ENCODE assay signal across 9 cellular contexts in genomic region chr9:128115187-128116103, GRCh38. TPM values are rescaled to one million over a fixed set of nuclear protein-coding genes. Genes with fewer than 3 reads are reported as not detected.
DNase-seq lines count a peak whose midpoint lies in the region; ATAC-seq and TF ChIP-seq lines count a peak whose summit lies in the region.
"Had no signal": no experiment of that assay in that cellular context is flagged by ENCODE, and none has a peak within 500 bp of the region (broad histone marks: within the 10 kb centered on the region; RNA-seq: fewer than 3 reads in every experiment).

No MANE protein-coding gene starts in this region.

- 94% methylated on average over 26 of the region's 26 CpGs for WGBS in mesenchymal stem cell
- 95% methylated on average over 18 of the region's 26 CpGs for WGBS in mammary epithelial cell (ENCODE audit: low coverage, missing lambda C conversion rate)

- H3K23ac ChIP-seq in mesenchymal stem cell (ENCODE audit: low read length in 2 of 2) = no peak overlapping the region

- H3K4me2 ChIP-seq in mesenchymal stem cell (ENCODE audit: low read length, poor library complexity, severe bottlenecking) (no peak overlapping the region), mammary epithelial cell (ENCODE audit: insufficient read depth, low read depth, low read length) (no peak overlapping the region)

- BruUV-seq in mammary epithelial cell (replicated peaks; lab: Mats Ljungman, UMichigan) = no TSS peak

- H2BK15ac ChIP-seq in mesenchymal stem cell (ENCODE audit: low read depth, poor library complexity, severe bottlenecking) = no peak overlapping the region

- H3K4me3 Mint-ChIP-seq in activated T-helper 17 cell treated with anti-CD3 and anti-CD28 coated beads, Interleukin-2, amount 50 U/mL, for 72 hours = no peak overlapping the region

- no peak overlapping the region for H3K27ac Mint-ChIP-seq in activated T-helper 17 cell treated with anti-CD3 and anti-CD28 coated beads, Interleukin-2, amount 50 U/mL, for 72 hours

- H3K9ac ChIP-seq in mesenchymal stem cell (ENCODE audit: low read length) (no peak overlapping the region), mammary epithelial cell (ENCODE audit: insufficient read depth, low read length) (no peak overlapping the region)

- no peak overlapping the region for H3K27ac ChIP-seq in mesenchymal stem cell (ENCODE audit: low read length, poor library complexity, severe bottlenecking)
- H3K27ac ChIP-seq in mammary epithelial cell (ENCODE audit: insufficient read depth, low read depth, low read length) = no peak overlapping the region

- H2BK12ac ChIP-seq in mesenchymal stem cell (ENCODE audit: low read length in 2 of 2) = no peak overlapping the region

- no peaks in the 10 kb centered on the region for H3K9me3 ChIP-seq in mesenchymal stem cell (ENCODE audit: control insufficient read depth, low read length)
- no peaks in the 10 kb centered on the region for H3K9me3 ChIP-seq in mammary epithelial cell (replicated peaks; ENCODE audit: insufficient read depth, low read length)

- dilution Hi-C loops in mammary epithelial cell (cut with HindIII; ENCODE audit: low sequenced_read_pairs) = no loop called here

- no peak overlapping the region for H2AK5ac ChIP-seq in mesenchymal stem cell (ENCODE audit: low read length, severe bottlenecking)

- H3K27me3 Mint-ChIP-seq in activated T-helper 17 cell treated with anti-CD3 and anti-CD28 coated beads, Interleukin-2, amount 50 U/mL, for 72 hours = no peaks in the 10 kb centered on the region

- in situ Hi-C loops in mammary epithelial cell (cut with MboI; ENCODE audit: low sequenced_read_pairs in 2 of 2) = no loop called here

- H2BK5ac ChIP-seq in mesenchymal stem cell (ENCODE audit: low read depth, low read length, poor library complexity, severe bottlenecking) = no peak overlapping the region

- intact Hi-C loops in mammary epithelial cell (cut with micrococcal nuclease) = loop anchor here (5.0 kb wide), 2 partner anchors 63 to 243 kb away; no protein-coding TSS in a partner anchor

- H2BK120ac ChIP-seq in mesenchymal stem cell (ENCODE audit: low read depth, low read length) = no peak overlapping the region

- H3K9me3 Mint-ChIP-seq in activated T-helper 17 cell treated with anti-CD3 and anti-CD28 coated beads, Interleukin-2, amount 50 U/mL, for 72 hours = no peaks in the 10 kb centered on the region

- DNase-seq in stimulated activated CD4-positive, alpha-beta T cell treated with anti-CD3 and anti-CD28 coated beads, Interleukin-15, amount 100 ng/mL, for 24 hours = peak; percentile 26
- no peak for DNase-seq in stimulated activated CD4-positive, alpha-beta T cell treated with anti-CD3 and anti-CD28 coated beads, Interleukin-4, amount 100 ng/mL, for 4 hours
- DNase-seq in mesenchymal stem cell = no peak
- DNase-seq in midbrain (lab: John Stamatoyannopoulos, UW) = no peak
- DNase-seq in mammary epithelial cell = no peak
- DNase-seq: activated CD4-positive, alpha-beta T cell treated with anti-CD3 and anti-CD28 coated beads, Interleukin-2, amount 50 U/mL, for 1 hour had no signal

- H3K36me3 ChIP-seq in mesenchymal stem cell (ENCODE audit: control insufficient read depth in 1 of 2, insufficient read depth in 2 of 2, low read depth in 1 of 2, low read length in 2 of 2) (peaks cover 3 to 42% of the 10 kb centered on the region in 2 experiments), mammary epithelial cell (ENCODE audit: insufficient read depth, low read length) (no peaks in the 10 kb centered on the region)

- H2AFZ ChIP-seq in mesenchymal stem cell (ENCODE audit: low read depth, low read length) (no peak overlapping the region), mammary epithelial cell (ENCODE audit: low read depth, low read length) (no peak overlapping the region)

- no peak overlapping the region for H3K18ac ChIP-seq in mesenchymal stem cell (ENCODE audit: low read depth in 1 of 2, low read length in 2 of 2)

- peaks cover 5% of the 10 kb centered on the region for H3K36me3 Mint-ChIP-seq in activated T-helper 17 cell treated with anti-CD3 and anti-CD28 coated beads, Interleukin-2, amount 50 U/mL, for 72 hours (ENCODE audit: low read depth)

- peaks cover 5% of the 10 kb centered on the region for H3K4me1 Mint-ChIP-seq in activated T-helper 17 cell treated with anti-CD3 and anti-CD28 coated beads, Interleukin-2, amount 50 U/mL, for 72 hours

- no peak for TF ChIP-seq CTCF in mammary epithelial cell (conservative IDR thresholded peaks at IDR 0.05 in 1 of 2, IDR thresholded peaks at IDR 0.05 in 1 of 2; ENCODE audit: extremely low read depth in 1 of 2, insufficient read depth in 1 of 2, low read depth in 1 of 2, low read length in 2 of 2)

- H4K8ac ChIP-seq in mesenchymal stem cell (ENCODE audit: low read length) = no peak overlapping the region

- peak; percentile 69 for ATAC-seq in activated T-helper 17 cell treated with anti-CD3 and anti-CD28 coated beads, Interleukin-2, amount 50 U/mL, for 72 hours (replicated peaks)
- ATAC-seq in GM18873 (IDR thresholded peaks at IDR 0.05; ENCODE audit: low FRiP score, unreplicated experiment) (no peak), HG03571 (IDR thresholded peaks at IDR 0.05; ENCODE audit: unreplicated experiment) (no peak)

- H3K4me1 ChIP-seq in mesenchymal stem cell (ENCODE audit: control insufficient read depth, insufficient read depth, low read depth, low read length) = peaks cover 5% of the 10 kb centered on the region
- H3K4me1 ChIP-seq in mammary epithelial cell (ENCODE audit: insufficient read depth, low read length) = no peaks in the 10 kb centered on the region

- H3K27me3 ChIP-seq in mesenchymal stem cell (ENCODE audit: control insufficient read depth in 1 of 2, insufficient read depth in 1 of 2, low read length in 2 of 2) (no peaks in the 10 kb centered on the region), mammary epithelial cell (ENCODE audit: insufficient read depth, low read length) (no peaks in the 10 kb centered on the region)

- H3K4me3 ChIP-seq in mesenchymal stem cell (ENCODE audit: insufficient read depth in 1 of 2, low read depth in 1 of 2, low read length in 2 of 2) (no peak overlapping the region), mammary epithelial cell (replicated peaks in 1 of 3; ENCODE audit: insufficient read depth in 1 of 3, low read depth in 2 of 3, low read length in 3 of 3) (no peak overlapping the region)

- peak overlapping the region; percentile 21 for H4K91ac ChIP-seq in mesenchymal stem cell (ENCODE audit: low read length)

- no peak overlapping the region for H3K14ac ChIP-seq in mesenchymal stem cell (ENCODE audit: low read length in 2 of 2)

- H4K20me1 ChIP-seq in mammary epithelial cell (ENCODE audit: insufficient read depth, low read length) = no peaks in the 10 kb centered on the region

- H3K79me1 ChIP-seq in mesenchymal stem cell (replicated peaks; ENCODE audit: low read length, poor library complexity, severe bottlenecking) = no peaks in the 10 kb centered on the region

- CTCF ChIA-PET in mammary epithelial cell (lab: Charles Lee; ENCODE audit: low non-redundant PET) = no interaction called here

- H3K79me2 ChIP-seq in mammary epithelial cell (ENCODE audit: insufficient read depth, low read length) = no peaks in the 10 kb centered on the region

- H3K4ac ChIP-seq in mesenchymal stem cell (ENCODE audit: low read depth in 1 of 2, low read length in 2 of 2) = no peak overlapping the region

RNA-seq across cellular contexts. Expression of gene PTGES2, which starts 12.1 kb away (rescaled TPM):
- 10 to 100 TPM; 15.3 to 32.3 TPM for total RNA-seq in activated T-helper 17 cell treated with anti-CD3 and anti-CD28 coated beads, Interleukin-2, amount 50 U/mL, for 72 hours
- 31.2 TPM for polyA plus RNA-seq in mesenchymal stem cell (2013, experiment 1 of 2)
- polyA plus RNA-seq in mesenchymal stem cell (2013, experiment 2 of 2) = 28.6 TPM
- total RNA-seq in mammary epithelial cell = 10 to 100 TPM; 39.7 to 70.1 TPM
- polyA plus RNA-seq in mammary epithelial cell = 78.2 TPM
- polyA minus RNA-seq in mammary epithelial cell = 30.4 TPM

RNA-seq across cellular contexts. Expression of gene LCN2, which starts 33.8 kb away (rescaled TPM):
- total RNA-seq in activated T-helper 17 cell treated with anti-CD3 and anti-CD28 coated beads, Interleukin-2, amount 50 U/mL, for 72 hours = not detected
- polyA plus RNA-seq in mesenchymal stem cell (2013, experiment 1 of 2) = not detected
- not detected for polyA plus RNA-seq in mesenchymal stem cell (2013, experiment 2 of 2)
- total RNA-seq in mammary epithelial cell = 10 to 100 TPM in 1 of 2 donors, 1 to 10 TPM in 1; 6.5 to 20.0 TPM
- 2.1 TPM for polyA plus RNA-seq in mammary epithelial cell
- 9.1 TPM for polyA minus RNA-seq in mammary epithelial cell

RNA-seq across cellular contexts. Expression of gene BBLN, which starts 44.6 kb away (rescaled TPM):
- 10 to 100 TPM; 65.7 to 71.9 TPM for total RNA-seq in activated T-helper 17 cell treated with anti-CD3 and anti-CD28 coated beads, Interleukin-2, amount 50 U/mL, for 72 hours
- 68.0 TPM for polyA plus RNA-seq in mesenchymal stem cell (2013, experiment 1 of 2)
- polyA plus RNA-seq in mesenchymal stem cell (2013, experiment 2 of 2) = 68.2 TPM
- 10 to 100 TPM; 56.9 to 63.3 TPM for total RNA-seq in mammary epithelial cell
- 58.9 TPM for polyA plus RNA-seq in mammary epithelial cell
- 11.0 TPM for polyA minus RNA-seq in mammary epithelial cell

RNA-seq across cellular contexts. Expression of gene SLC25A25, which starts 47.4 kb away (rescaled TPM):
- 10 to 100 TPM; 10.8 to 12.7 TPM for total RNA-seq in activated T-helper 17 cell treated with anti-CD3 and anti-CD28 coated beads, Interleukin-2, amount 50 U/mL, for 72 hours
- polyA plus RNA-seq in mesenchymal stem cell (2013, experiment 1 of 2) = 6.8 TPM
- polyA plus RNA-seq in mesenchymal stem cell (2013, experiment 2 of 2) = 6.4 TPM
- 10 to 100 TPM; 10.8 to 12.8 TPM for total RNA-seq in mammary epithelial cell
- 5.0 TPM for polyA plus RNA-seq in mammary epithelial cell
- polyA minus RNA-seq in mammary epithelial cell = 13.0 TPM

RNA-seq across cellular contexts. Expression of gene NAIF1, which starts 48.3 kb away (rescaled TPM):
- 10 to 100 TPM in 1 of 2 donors, 1 to 10 TPM in 1; 9.0 to 15.0 TPM for total RNA-seq in activated T-helper 17 cell treated with anti-CD3 and anti-CD28 coated beads, Interleukin-2, amount 50 U/mL, for 72 hours
- polyA plus RNA-seq in mesenchymal stem cell (2013, experiment 1 of 2) = 6.5 TPM
- polyA plus RNA-seq in mesenchymal stem cell (2013, experiment 2 of 2) = 6.1 TPM
- 1 to 10 TPM; 6.8 to 9.3 TPM for total RNA-seq in mammary epithelial cell
- 7.6 TPM for polyA plus RNA-seq in mammary epithelial cell
- polyA minus RNA-seq in mammary epithelial cell = 5.1 TPM

Comparison
In these comparisons a context has a peak if more than half of its experiments do, and no peak if none do; other contexts are left out.
1. RNA of gene LCN2, which starts 33.8 kb away (total RNA-seq): 6.5 to 20.0 TPM in mammary epithelial cell; not detected in activated T-helper 17 cell treated with anti-CD3 and anti-CD28 coated beads, Interleukin-2, amount 50 U/mL, for 72 hours; every median in the first group is over 4 times any median in the second.